17 cellular contexts compared by ENCODE assay signal in genomic region chr14:81110186-81110585, GRCh38.
DNase-seq lines count a peak whose midpoint lies in the region; TF ChIP-seq lines count a peak whose summit lies in the region.
"Had no signal": no experiment of that assay in that cellular context is flagged by ENCODE, and none has a peak within 500 bp of the region (broad histone marks: within the 10 kb centered on the region; RNA-seq: fewer than 3 reads in every experiment).

No MANE protein-coding gene starts in this region.

- in situ Hi-C loops in KBM-7 (cut with MboI; ENCODE audit: low pct_unique_long_range_greater_than_20kb, low sequenced_read_pairs): no loop called here

- no peak overlapping the region for H3K4me3 ChIP-seq in WERI-Rb-1 (ENCODE audit: low read depth, low read length)
- H3K4me3 ChIP-seq: BLaER1 had no signal

- H3K27me3 ChIP-seq in WERI-Rb-1 (ENCODE audit: insufficient read depth, low read depth, severe bottlenecking): no peaks in the 10 kb centered on the region
- H3K27me3 ChIP-seq: BE2C, BLaER1 had no signal

- H3K9me3 ChIP-seq in WERI-Rb-1 (ENCODE audit: severe bottlenecking): no peaks in the 10 kb centered on the region
- H3K9me3 ChIP-seq: BE2C, BLaER1, Caco-2 had no signal

- no peak for TF ChIP-seq CTCF in WERI-Rb-1 (IDR thresholded peaks at IDR 0.05; ENCODE audit: low read depth, low read length)

- peak overlapping the region; percentile 16; the same call in 1 of the 2 replicates for H3K27ac ChIP-seq in WERI-Rb-1
- no peak overlapping the region for H3K27ac ChIP-seq in caudate nucleus (ENCODE audit: low read depth, low read length)
- H3K27ac ChIP-seq: BLaER1, C4-2B had no signal

- DNase-seq in NCI-H524 treated with DMSO at 0.1 percent for 48 hours (lab: John Stamatoyannopoulos, UW) (peak; percentile 39), NCI-H82 treated with DMSO at 0.1 percent for 48 hours (lab: John Stamatoyannopoulos, UW; ENCODE audit: unreplicated experiment) (peak; percentile 98), WERI-Rb-1 (peak; percentile 87), KBM-7 (no peak), NCI-H1417 treated with DMSO at 0.1 percent for 48 hours (lab: John Stamatoyannopoulos, UW) (no peak), caudate nucleus (lab: John Stamatoyannopoulos, UW) (no peak)
- DNase-seq: 8988T; ACHN; BE2C; Caco-2; Calu3; CD4-positive, alpha-beta T cell; CD8-positive, alpha-beta T cell; DMS79 treated with DMSO at 0.1 percent for 48 hours; GF-D8 had no signal

- H3K36me3 ChIP-seq in WERI-Rb-1: no peaks in the 10 kb centered on the region
- H3K36me3 ChIP-seq: BE2C, BLaER1 had no signal

Comparison
In these comparisons a context has a peak if more than half of its experiments do, and no peak if none do; other contexts are left out.
1. DNase-seq: peak in NCI-H524 treated with DMSO at 0.1 percent for 48 hours (single experiment), NCI-H82 treated with DMSO at 0.1 percent for 48 hours (single experiment) and WERI-Rb-1 (single experiment); none in KBM-7 (single experiment), NCI-H1417 treated with DMSO at 0.1 percent for 48 hours (single experiment) and caudate nucleus (0 of 61).